Comparison of ENCODE assay signal across 2 cellular contexts in the genomic region with DNA sequence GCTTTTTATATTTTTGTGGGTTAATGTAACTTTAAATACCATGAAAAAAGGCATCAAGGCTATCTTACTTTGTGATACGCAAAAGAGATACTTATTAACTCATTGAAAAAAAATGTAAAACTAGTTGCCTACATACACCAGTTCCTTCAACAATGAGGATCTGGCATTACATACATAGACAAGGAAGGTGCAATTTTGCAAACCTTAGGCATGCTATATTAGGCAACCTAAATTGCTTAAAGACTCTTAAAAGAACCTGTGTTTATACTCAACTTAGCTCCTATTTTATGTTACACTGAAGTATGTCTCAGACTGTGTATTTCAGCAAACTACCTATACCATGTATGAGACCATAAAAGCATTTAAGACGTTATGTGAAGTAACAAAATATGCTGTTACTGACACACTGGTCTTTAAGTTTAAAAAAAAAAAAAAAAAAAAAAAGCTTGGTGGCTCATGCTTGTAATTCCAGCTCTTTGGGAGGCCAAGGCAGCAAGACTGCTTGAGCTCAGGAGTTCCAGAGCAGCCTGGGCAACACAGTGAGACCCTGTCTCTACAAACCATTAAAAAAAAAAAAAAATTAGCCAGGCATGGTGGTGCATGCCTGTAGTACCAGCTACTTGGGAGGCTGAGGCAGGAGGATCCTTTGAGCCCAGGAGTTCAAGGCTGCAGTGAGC.
TF ChIP-seq lines count a peak whose summit lies in the region.

No MANE protein-coding gene starts in this region.

TF ChIP-seq in HepG2, 621 proteins besides CTCF, POLR2A, EP300 and RAD21:
- TF ChIP-seq ZNF121 (CRISPR knock-in tag; IDR thresholded peaks at IDR 0.05) (0 out of 2 replicates have a peak, but pooled peaks have one; percentile 14), RCOR2 (CRISPR knock-in tag; IDR thresholded peaks at IDR 0.05) (no peak), NR3C1 (CRISPR knock-in tag; IDR thresholded peaks at IDR 0.05) (no peak), ZFY (CRISPR knock-in tag; IDR thresholded peaks at IDR 0.05) (no peak)

TF ChIP-seq in WTC11, 78 proteins besides CTCF, POLR2A, EP300 and RAD21:
- no peak for TF ChIP-seq MYBL2 (CRISPR knock-in tag; IDR thresholded peaks at IDR 0.05)
- 0 out of 2 replicates have a peak, but pooled peaks have one; percentile 47 for TF ChIP-seq ZNF121 (CRISPR knock-in tag; IDR thresholded peaks at IDR 0.05)
